Comparison of ENCODE assay signal across 2 cellular contexts in genomic region chr9:137494104-137494544, GRCh38.
TF ChIP-seq lines count a peak whose summit lies in the region.

No MANE protein-coding gene starts in this region.

TF ChIP-seq in HEK293, 187 proteins besides CTCF, POLR2A, EP300 and RAD21:
- TF ChIP-seq HIC1 (tag by site-specific recombination; IDR thresholded peaks at IDR 0.05) (peak; percentile 63), ZNF426 (tag by site-specific recombination; IDR thresholded peaks at IDR 0.05) (no peak), ZSCAN30 (tag by site-specific recombination; IDR thresholded peaks at IDR 0.05) (no peak), ZFHX2 (tag by site-specific recombination; conservative IDR thresholded peaks at IDR 0.05) (peak; percentile 80), ZNF571 (tag by site-specific recombination; IDR thresholded peaks at IDR 0.05) (no peak), KLF1 (tag by site-specific recombination; IDR thresholded peaks at IDR 0.05) (peak; percentile 69), EGR2 (tag by site-specific recombination; IDR thresholded peaks at IDR 0.05; ENCODE audit: low read depth) (peak; percentile 89)

TF ChIP-seq in endothelial cell of umbilical vein, 7 proteins besides CTCF, POLR2A, EP300 and RAD21:
- TF ChIP-seq MYC (IDR thresholded peaks at IDR 0.05; ENCODE audit: low read depth, low read length), result no peak
- TF ChIP-seq JUN (IDR thresholded peaks at IDR 0.05; ENCODE audit: borderline replicate concordance, insufficient read depth, insufficient read length, low read depth), result no peak
- TF ChIP-seq, protein P1, sequence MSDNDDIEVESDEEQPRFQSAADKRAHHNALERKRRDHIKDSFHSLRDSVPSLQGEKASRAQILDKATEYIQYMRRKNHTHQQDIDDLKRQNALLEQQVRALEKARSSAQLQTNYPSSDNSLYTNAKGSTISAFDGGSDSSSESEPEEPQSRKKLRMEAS (IDR thresholded peaks at IDR 0.05; ENCODE audit: insufficient read depth, insufficient read length), result no peak
- no peak for TF ChIP-seq EZH2 (IDR thresholded peaks at IDR 0.05; ENCODE audit: borderline replicate concordance, low read depth, low read length, severe bottlenecking)
- TF ChIP-seq GATA2 (IDR thresholded peaks at IDR 0.05; ENCODE audit: insufficient read depth, insufficient read length, low read depth, low read length), result no peak
- no peak for TF ChIP-seq POLR2AphosphoS5 (IDR thresholded peaks at IDR 0.05; ENCODE audit: insufficient read depth, low read depth, low read length)
- TF ChIP-seq FOS (IDR thresholded peaks at IDR 0.05; ENCODE audit: borderline replicate concordance, insufficient read depth, low read length), result peak; percentile 24
